ENCODE assay signal across 20 cellular contexts in genomic region chr12:71567562-71567961, GRCh38.
A peak's percentile ranks its signal among the peaks of the same experiment; 100 is the strongest.
DNase-seq lines count a peak whose midpoint lies in the region; ATAC-seq and TF ChIP-seq lines count a peak whose summit lies in the region.
"Had no signal": no experiment of that assay in that cellular context is flagged by ENCODE, and none has a peak within 500 bp of the region (broad histone marks: within the 10 kb centered on the region; RNA-seq: fewer than 3 reads in every experiment).

No MANE protein-coding gene starts in this region.

- no peak for ATAC-seq in GM18907 (IDR thresholded peaks at IDR 0.05; ENCODE audit: unreplicated experiment)
- no peak for ATAC-seq in HG03159 (IDR thresholded peaks at IDR 0.05; ENCODE audit: unreplicated experiment)
- ATAC-seq: naive thymus-derived CD4-positive, alpha-beta T cell; pancreas; Right ventricle myocardium inferior; sciatic nerve had no signal

- no peak for TF ChIP-seq CTCF in osteoblast (IDR thresholded peaks at IDR 0.05; ENCODE audit: extremely low read depth, low read depth, low read length)

- no peaks in the 10 kb centered on the region for H3K36me3 ChIP-seq in osteoblast (ENCODE audit: insufficient read depth, low read length)
- H3K36me3 ChIP-seq: pancreas had no signal

- peak overlapping the region; percentile 59 for H2AFZ ChIP-seq in osteoblast (ENCODE audit: low read length)

- H3K9me3 ChIP-seq in osteoblast (ENCODE audit: low read depth, low read length): no peaks in the 10 kb centered on the region
- H3K9me3 ChIP-seq: BE2C, pancreas had no signal

- H4K20me1 ChIP-seq in osteoblast (ENCODE audit: insufficient read depth, low read length): no peaks in the 10 kb centered on the region

- H3K79me2 ChIP-seq in osteoblast (ENCODE audit: insufficient read depth, low read length): no peaks in the 10 kb centered on the region

- DNase-seq in NCI-H1436 (lab: John Stamatoyannopoulos, UW) (peak; percentile 43), NCI-H1436 treated with DMSO at 0.1 percent for 48 hours (lab: John Stamatoyannopoulos, UW) (no peak), NCI-H510A (lab: John Stamatoyannopoulos, UW) (peak; percentile 16), caudate nucleus (lab: John Stamatoyannopoulos, UW) (peak in 31 of 61 donors; percentile 0 to 72 (median 18)), osteoblast (ENCODE audit: insufficient read length, low spot score, missing footprints) (no peak)
- no peak for DNase-seq in activated CD8-positive, alpha-beta memory T cell treated with anti-CD3 and anti-CD28 coated beads, Interleukin-2, amount 50 U/mL, for 48 hours
- DNase-seq: activated CD4-positive, alpha-beta T cell treated with anti-CD3 and anti-CD28 coated beads, Interleukin-2, amount 50 U/mL, for 48 hours; activated gamma-delta T cell treated with Interleukin-2 at 50 U/mL for 16 hours; activated T-cell treated with anti-CD3 and anti-CD28 coated beads for 4 hours; BE2C; Calu3; dorsolateral prefrontal cortex; naive thymus-derived CD4-positive, alpha-beta T cell; NCI-H2029 treated with DMSO at 0.1 percent for 48 hours; pancreas had no signal

- no peak overlapping the region for H3K27ac ChIP-seq in caudate nucleus (ENCODE audit: low read depth, low read length)
- no peak overlapping the region for H3K27ac ChIP-seq in osteoblast (ENCODE audit: low read depth, low read length)
- H3K27ac ChIP-seq: dorsolateral prefrontal cortex, pancreas, VCaP had no signal

- H3K4me3 ChIP-seq in osteoblast (ENCODE audit: insufficient read depth, low read length): no peak overlapping the region
- H3K4me3 ChIP-seq: dorsolateral prefrontal cortex, pancreas had no signal

- no peaks in the 10 kb centered on the region for H3K4me1 ChIP-seq in osteoblast (ENCODE audit: insufficient read depth, low read length)
- H3K4me1 ChIP-seq: pancreas had no signal

- H3K4me2 ChIP-seq in osteoblast (ENCODE audit: insufficient read depth, low read length): no peak overlapping the region

- H3K27me3 ChIP-seq in osteoblast (ENCODE audit: insufficient read depth, low read length): no peaks in the 10 kb centered on the region
- H3K27me3 ChIP-seq: BE2C, pancreas had no signal

Comparison
In these comparisons a context has a peak if more than half of its experiments do, and no peak if none do; other contexts are left out.
1. DNase-seq: peak in NCI-H1436 (single experiment), NCI-H510A (single experiment) and caudate nucleus (31 of 61); none in NCI-H1436 treated with DMSO at 0.1 percent for 48 hours (single experiment), osteoblast (single experiment) and activated CD8-positive, alpha-beta memory T cell treated with anti-CD3 and anti-CD28 coated beads, Interleukin-2, amount 50 U/mL, for 48 hours (single experiment).